ENCODE assay signal across 13 cellular contexts in the genomic region with DNA sequence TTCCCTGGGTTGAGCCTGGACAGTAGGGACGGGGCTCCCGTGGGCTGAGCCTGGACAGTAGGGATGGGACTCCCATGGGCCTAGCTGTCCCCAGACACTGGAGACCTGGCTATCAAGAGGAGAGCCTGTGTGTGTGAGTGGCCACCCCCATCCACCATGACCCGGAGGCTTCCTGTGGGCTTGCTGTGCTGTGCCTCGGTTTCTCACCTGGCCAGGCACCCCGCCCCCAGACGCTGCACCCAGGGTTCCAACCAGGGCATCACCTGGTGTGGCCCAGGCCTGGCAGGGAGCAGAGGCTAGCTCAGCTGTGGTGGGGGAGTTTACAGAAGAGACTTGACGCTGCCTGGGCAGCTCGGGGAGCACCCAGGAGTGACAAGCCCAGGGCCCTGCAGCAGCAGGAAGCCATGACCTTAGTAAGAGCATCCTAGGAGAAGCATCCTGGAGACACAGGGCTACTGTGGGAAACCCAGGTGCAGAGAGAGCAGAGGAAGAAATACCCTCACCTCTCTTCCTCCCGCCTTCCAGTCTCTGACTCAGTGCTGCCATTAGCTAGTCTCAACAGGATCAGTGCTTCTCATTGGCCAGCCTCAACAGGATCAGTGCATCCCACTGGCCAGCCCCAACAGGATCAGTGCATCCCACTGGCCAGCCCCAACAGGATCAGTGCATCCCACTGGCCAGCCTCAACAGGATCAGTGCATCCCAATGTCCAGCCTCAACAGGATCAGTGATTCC.
"Had no signal": no experiment of that assay in that cellular context is flagged by ENCODE, and none has a peak within 500 bp of the region (broad histone marks: within the 10 kb centered on the region; RNA-seq: fewer than 3 reads in every experiment).

No MANE protein-coding gene starts in this region.

- H3K4me3 ChIP-seq: stomach, thoracic aorta, uterus had no signal

- H3K4me1 ChIP-seq: uterus had no signal

- H3K27ac ChIP-seq: stomach, thoracic aorta, uterus had no signal

- ATAC-seq: activated CD4-positive, CD25-positive, alpha-beta regulatory T cell treated with anti-CD3 and anti-CD28 coated beads, Interleukin-2, amount 50 U/mL, for 24 hours had no signal

- H3K36me3 ChIP-seq: stomach, thoracic aorta, uterus had no signal

- H3K27me3 ChIP-seq: uterus had no signal

- H3K9me3 ChIP-seq: stomach, thoracic aorta, uterus had no signal

- DNase-seq: activated CD4-positive, alpha-beta T cell treated with anti-CD3 and anti-CD28 coated beads, Interleukin-2, amount 50 U/mL, for 48 hours; activated CD8-positive, alpha-beta memory T cell treated with anti-CD3 and anti-CD28 coated beads, Interleukin-2, amount 50 U/mL, for 4 hours; activated T-cell treated with anti-CD3 and anti-CD28 coated beads, Interleukin-2, amount 50 U/mL, for 72 hours; effector memory CD4-positive, alpha-beta T cell; hippocampal formation; kidney glomerular epithelial cell; nephron progenitor cell; stimulated activated CD4-positive, alpha-beta T cell treated with anti-CD3 and anti-CD28 coated beads, Interleukin-4, amount 100 ng/mL, for 1 hour; stomach; SW 1271; uterus had no signal
